8 cellular contexts compared by ENCODE assay signal in the genomic region with DNA sequence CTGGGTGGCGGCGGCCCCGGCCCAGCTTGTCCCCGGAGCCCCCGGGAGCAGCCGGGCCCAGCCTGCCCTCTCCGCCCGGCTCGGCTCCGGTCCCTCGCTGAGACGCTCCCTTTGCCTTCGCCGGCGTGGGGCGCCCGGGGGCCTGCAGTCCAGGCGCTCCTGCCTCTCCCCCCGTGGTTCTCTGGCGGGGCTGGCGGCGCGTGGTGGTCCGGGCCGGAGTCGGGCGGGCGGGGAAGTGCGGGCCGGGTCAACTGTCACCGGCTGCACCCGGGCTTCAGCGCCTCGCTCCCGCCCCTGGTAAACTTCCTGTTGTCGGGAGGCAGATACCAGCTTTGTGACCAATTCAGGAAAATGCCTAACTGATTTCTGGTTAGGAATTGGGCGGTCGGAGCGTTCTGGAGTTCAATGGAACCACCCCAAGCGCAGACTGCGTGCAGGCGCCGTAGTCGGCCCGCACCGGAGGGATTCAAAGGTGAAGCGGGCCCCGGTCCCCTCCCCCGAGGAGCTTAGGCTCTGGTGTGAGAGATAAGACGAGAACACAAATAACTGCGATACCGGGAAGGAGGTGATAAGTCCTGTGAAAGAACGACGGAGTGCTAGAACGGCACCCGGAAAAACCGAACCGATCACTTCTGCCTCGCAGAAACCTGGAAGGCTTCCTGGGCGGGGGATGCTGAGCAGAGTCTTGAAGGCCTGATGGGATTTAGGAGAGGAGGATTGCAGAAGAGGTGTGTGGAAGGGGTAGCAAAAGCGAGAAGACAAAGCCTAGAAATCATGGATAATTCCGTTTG. TPM values are rescaled to one million over a fixed set of nuclear protein-coding genes. Genes with fewer than 3 reads are reported as not detected.
A peak's percentile ranks its signal among the peaks of the same experiment; 100 is the strongest.
DNase-seq lines count a peak whose midpoint lies in the region; ATAC-seq and TF ChIP-seq lines count a peak whose summit lies in the region.

No MANE protein-coding gene starts in this region.

- no peaks in the 10 kb centered on the region for H3K27me3 ChIP-seq in transverse colon

- no peaks in the 10 kb centered on the region for H3K36me3 ChIP-seq in transverse colon

- H3K36me3 Mint-ChIP-seq in activated T-helper 2 cell treated with anti-CD3 and anti-CD28 coated beads, Interferon-gamma antibody, Interleukin-2, Interleukin-4, amounts not matched to agents 10 μg/mL and 5 μg/mL and 100 μg/mL, durations not matched to agents 14 hours and 24 hours and 36 hours (ENCODE audit: low read depth): peaks cover 46% of the 10 kb centered on the region
- peaks cover 2% of the 10 kb centered on the region for H3K36me3 Mint-ChIP-seq in neural crest cell (ENCODE audit: low read depth)

- DNase-seq in OCI-M1 (lab: John Stamatoyannopoulos, UW) (peak; percentile 95), foreskin fibroblast (peak in 1 of 2 donors; percentile 52), neural crest cell (ENCODE audit: low read depth, low spot score) (peak; percentile 11), transverse colon (peak; percentile 64), HPDE6-E6E7 (ENCODE audit: extremely low spot score) (no peak)
- peak; percentile 37 for DNase-seq in activated T-helper 2 cell treated with anti-CD3 and anti-CD28 coated beads, Interferon-gamma antibody, Interleukin-2, Interleukin-4, amounts not matched to agents 10 μg/mL and 5 μg/mL and 100 μg/mL, durations not matched to agents 14 hours and 24 hours and 36 hours (ENCODE audit: low spot score)

- TF ChIP-seq POLR2A in transverse colon (IDR thresholded peaks at IDR 0.05): peak; percentile 46

- in situ Hi-C loops in transverse colon (cut with MboI; ENCODE audit: low pct_ligation_motif_present in 1 of 4, low pct_unique_long_range_greater_than_20kb in 1 of 4, low sequenced_read_pairs in 3 of 4): loop anchor here in 2 of 4 donors (10.0 to 25.0 kb wide), 2 partner anchors 81 to 99 kb away; no protein-coding TSS in a partner anchor

- H3K27ac ChIP-seq in transverse colon: peak overlapping the region; percentile 98 to 99 (median 98)

- ATAC-seq in GM18511 (IDR thresholded peaks at IDR 0.05; ENCODE audit: unreplicated experiment) (peak; percentile 30), HG02884 (IDR thresholded peaks at IDR 0.05; ENCODE audit: unreplicated experiment) (peak; percentile 10)

- TF ChIP-seq EP300 in transverse colon (IDR thresholded peaks at IDR 0.05; ENCODE audit: low read depth): no peak

- H3K4me3 ChIP-seq in foreskin fibroblast (ENCODE audit: low read depth in 1 of 2, low read length in 2 of 2): peak overlapping the region; percentile 92
- peak overlapping the region; percentile 90 to 99 (median 96) for H3K4me3 ChIP-seq in transverse colon

- intact Hi-C loops in activated T-helper 2 cell treated with anti-CD3 and anti-CD28 coated beads, Interferon-gamma antibody, Interleukin-2, Interleukin-4, amounts not matched to agents 10 μg/mL and 5 μg/mL and 100 μg/mL, durations not matched to agents 14 hours and 24 hours and 36 hours (cut with micrococcal nuclease): loop anchor here (1.0 to 5.0 kb wide), 5 partner anchors 37 to 101 kb away; no protein-coding TSS in a partner anchor
- intact Hi-C loops in transverse colon (cut with DNase I; ENCODE audit: low total_unique reads): loop anchor here (5.0 kb wide), 2 partner anchors 79 to 776 kb away; no protein-coding TSS in a partner anchor

- peak overlapping the region; percentile 86 for H3K27ac Mint-ChIP-seq in activated T-helper 2 cell treated with anti-CD3 and anti-CD28 coated beads, Interferon-gamma antibody, Interleukin-2, Interleukin-4, amounts not matched to agents 10 μg/mL and 5 μg/mL and 100 μg/mL, durations not matched to agents 14 hours and 24 hours and 36 hours
- peak overlapping the region; percentile 95 for H3K27ac Mint-ChIP-seq in neural crest cell (ENCODE audit: unreplicated experiment)

- peaks cover 38% of the 10 kb centered on the region for H3K4me1 Mint-ChIP-seq in activated T-helper 2 cell treated with anti-CD3 and anti-CD28 coated beads, Interferon-gamma antibody, Interleukin-2, Interleukin-4, amounts not matched to agents 10 μg/mL and 5 μg/mL and 100 μg/mL, durations not matched to agents 14 hours and 24 hours and 36 hours (ENCODE audit: low read depth)
- peaks cover 37% of the 10 kb centered on the region for H3K4me1 Mint-ChIP-seq in neural crest cell

- H3K4me1 ChIP-seq in transverse colon: peaks cover 29 to 60% (median 42%) of the 10 kb centered on the region in 4 donors

- H3K4me3 Mint-ChIP-seq in activated T-helper 2 cell treated with anti-CD3 and anti-CD28 coated beads, Interferon-gamma antibody, Interleukin-2, Interleukin-4, amounts not matched to agents 10 μg/mL and 5 μg/mL and 100 μg/mL, durations not matched to agents 14 hours and 24 hours and 36 hours (ENCODE audit: low read depth): peak overlapping the region; percentile 99
- peak overlapping the region; percentile 96 for H3K4me3 Mint-ChIP-seq in neural crest cell

- H3K9me3 Mint-ChIP-seq in activated T-helper 2 cell treated with anti-CD3 and anti-CD28 coated beads, Interferon-gamma antibody, Interleukin-2, Interleukin-4, amounts not matched to agents 10 μg/mL and 5 μg/mL and 100 μg/mL, durations not matched to agents 14 hours and 24 hours and 36 hours: no peaks in the 10 kb centered on the region
- no peaks in the 10 kb centered on the region for H3K9me3 Mint-ChIP-seq in neural crest cell

- H3K27me3 Mint-ChIP-seq in activated T-helper 2 cell treated with anti-CD3 and anti-CD28 coated beads, Interferon-gamma antibody, Interleukin-2, Interleukin-4, amounts not matched to agents 10 μg/mL and 5 μg/mL and 100 μg/mL, durations not matched to agents 14 hours and 24 hours and 36 hours (ENCODE audit: low read depth): no peaks in the 10 kb centered on the region
- peaks cover 12% of the 10 kb centered on the region for H3K27me3 Mint-ChIP-seq in neural crest cell (ENCODE audit: low read depth)

- no peak for TF ChIP-seq CTCF in foreskin fibroblast (IDR thresholded peaks at IDR 0.05; ENCODE audit: low read depth, low read length)
- TF ChIP-seq CTCF in neural crest cell (conservative IDR thresholded peaks at IDR 0.05): no peak
- no peak for TF ChIP-seq CTCF in transverse colon (IDR thresholded peaks at IDR 0.05)

- H3K9me3 ChIP-seq in transverse colon: no peaks in the 10 kb centered on the region

- WGBS in transverse colon (ENCODE audit: low coverage in 1 of 2), 2 donors: 0 to 1% methylated on average over 9 to 44 of the region's 62 CpGs

RNA-seq across cellular contexts. Expression of gene CAB39, which starts 0.9 kb away (rescaled TPM):
- total RNA-seq in activated T-helper 2 cell treated with anti-CD3 and anti-CD28 coated beads, Interferon-gamma antibody, Interleukin-2, Interleukin-4, amounts not matched to agents 10 μg/mL and 5 μg/mL and 100 μg/mL, durations not matched to agents 14 hours and 24 hours and 36 hours: 173 and 176 TPM in 2 replicates
- total RNA-seq in neural crest cell (40.6 and 43.7 TPM in 2 replicates), transverse colon (100 to 1,000 TPM in 3 of 4 donors, 10 to 100 TPM in 1; 67.3 to 137 (median 123) TPM)
